1 cellular context compared by ENCODE assay signal in the genomic region with DNA sequence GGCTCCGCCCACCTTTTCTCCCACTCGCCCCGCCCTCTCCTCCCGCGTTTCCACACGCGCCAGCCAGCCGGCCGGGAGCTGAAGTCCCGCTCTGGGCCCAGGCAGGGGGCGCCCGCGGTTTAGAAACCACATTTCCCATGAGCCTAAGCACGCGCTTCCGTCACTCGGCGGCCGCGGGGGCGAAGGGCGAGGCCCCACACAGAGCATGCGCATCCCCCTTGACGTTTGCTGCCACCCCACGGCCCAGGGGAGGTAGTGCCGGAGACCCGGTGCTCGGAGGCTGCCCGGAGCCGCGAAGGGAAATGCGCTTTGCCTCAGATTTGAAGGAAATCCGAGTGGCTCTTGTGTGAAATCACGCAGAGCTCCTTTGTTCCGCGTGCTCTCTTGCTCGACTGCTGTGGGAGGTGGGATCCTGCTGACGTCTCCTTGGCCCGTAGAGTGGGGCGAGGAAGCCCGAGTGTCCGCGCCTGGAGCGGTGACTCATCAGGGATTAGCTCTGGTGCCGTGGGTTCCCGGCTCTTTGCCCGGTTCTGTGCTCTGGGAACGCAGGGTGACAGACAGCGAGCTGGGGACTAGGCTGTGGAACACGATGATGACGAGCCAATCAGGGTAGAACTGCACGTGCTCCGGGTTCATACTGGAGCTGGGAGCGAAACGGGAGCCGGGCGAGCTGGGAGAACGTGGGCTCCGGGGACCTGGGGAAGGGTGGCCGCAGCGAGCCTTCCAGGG.
TF ChIP-seq lines count a peak whose summit lies in the region.

No MANE protein-coding gene starts in this region.

TF ChIP-seq in K562, 482 proteins besides CTCF, POLR2A, EP300 and RAD21 (continued from another document and continues in another):
- TF ChIP-seq ZNF717 (CRISPR knock-in tag; IDR thresholded peaks at IDR 0.05), result no peak
- peak; percentile 38; the same call in 1 of the 2 replicates for TF ChIP-seq CEBPB (tag; IDR thresholded peaks at IDR 0.05)
- TF ChIP-seq NFXL1 (CRISPR knock-in tag; IDR thresholded peaks at IDR 0.05), result peak; percentile 47; the same call in 1 of the 2 replicates
- peak; percentile 46 for TF ChIP-seq PHF20 (IDR thresholded peaks at IDR 0.05; ENCODE audit: partially characterized antibody)
- no peak for TF ChIP-seq HEY1 (CRISPR knock-in tag; IDR thresholded peaks at IDR 0.05; ENCODE audit: borderline replicate concordance)
- TF ChIP-seq NFYB (IDR thresholded peaks at IDR 0.05; ENCODE audit: extremely low read depth, insufficient read length), result no peak
- TF ChIP-seq ETV1 (tag; conservative IDR thresholded peaks at IDR 0.05; ENCODE audit: low read depth), result peak; percentile 41; the same call in 1 of the 2 replicates
- TF ChIP-seq HMGN3 (IDR thresholded peaks at IDR 0.05; ENCODE audit: borderline replicate concordance, extremely low read depth, insufficient read length, low read depth, low read length), result peak; percentile 37
- no peak for TF ChIP-seq STAT5B (CRISPR knock-in tag; IDR thresholded peaks at IDR 0.05)
- peak; percentile 52 for TF ChIP-seq TOE1 (IDR thresholded peaks at IDR 0.05; ENCODE audit: borderline replicate concordance)
- TF ChIP-seq TOE1 (CRISPR knock-in tag; IDR thresholded peaks at IDR 0.05; ENCODE audit: borderline replicate concordance, low read depth), result no peak
- TF ChIP-seq, protein P1, sequence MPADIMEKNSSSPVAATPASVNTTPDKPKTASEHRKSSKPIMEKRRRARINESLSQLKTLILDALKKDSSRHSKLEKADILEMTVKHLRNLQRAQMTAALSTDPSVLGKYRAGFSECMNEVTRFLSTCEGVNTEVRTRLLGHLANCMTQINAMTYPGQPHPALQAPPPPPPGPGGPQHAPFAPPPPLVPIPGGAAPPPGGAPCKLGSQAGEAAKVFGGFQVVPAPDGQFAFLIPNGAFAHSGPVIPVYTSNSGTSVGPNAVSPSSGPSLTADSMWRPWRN (IDR thresholded peaks at IDR 0.05; ENCODE audit: low read depth), result peak; percentile 52; the same call in 1 of the 2 replicates
- TF ChIP-seq, protein P2, sequence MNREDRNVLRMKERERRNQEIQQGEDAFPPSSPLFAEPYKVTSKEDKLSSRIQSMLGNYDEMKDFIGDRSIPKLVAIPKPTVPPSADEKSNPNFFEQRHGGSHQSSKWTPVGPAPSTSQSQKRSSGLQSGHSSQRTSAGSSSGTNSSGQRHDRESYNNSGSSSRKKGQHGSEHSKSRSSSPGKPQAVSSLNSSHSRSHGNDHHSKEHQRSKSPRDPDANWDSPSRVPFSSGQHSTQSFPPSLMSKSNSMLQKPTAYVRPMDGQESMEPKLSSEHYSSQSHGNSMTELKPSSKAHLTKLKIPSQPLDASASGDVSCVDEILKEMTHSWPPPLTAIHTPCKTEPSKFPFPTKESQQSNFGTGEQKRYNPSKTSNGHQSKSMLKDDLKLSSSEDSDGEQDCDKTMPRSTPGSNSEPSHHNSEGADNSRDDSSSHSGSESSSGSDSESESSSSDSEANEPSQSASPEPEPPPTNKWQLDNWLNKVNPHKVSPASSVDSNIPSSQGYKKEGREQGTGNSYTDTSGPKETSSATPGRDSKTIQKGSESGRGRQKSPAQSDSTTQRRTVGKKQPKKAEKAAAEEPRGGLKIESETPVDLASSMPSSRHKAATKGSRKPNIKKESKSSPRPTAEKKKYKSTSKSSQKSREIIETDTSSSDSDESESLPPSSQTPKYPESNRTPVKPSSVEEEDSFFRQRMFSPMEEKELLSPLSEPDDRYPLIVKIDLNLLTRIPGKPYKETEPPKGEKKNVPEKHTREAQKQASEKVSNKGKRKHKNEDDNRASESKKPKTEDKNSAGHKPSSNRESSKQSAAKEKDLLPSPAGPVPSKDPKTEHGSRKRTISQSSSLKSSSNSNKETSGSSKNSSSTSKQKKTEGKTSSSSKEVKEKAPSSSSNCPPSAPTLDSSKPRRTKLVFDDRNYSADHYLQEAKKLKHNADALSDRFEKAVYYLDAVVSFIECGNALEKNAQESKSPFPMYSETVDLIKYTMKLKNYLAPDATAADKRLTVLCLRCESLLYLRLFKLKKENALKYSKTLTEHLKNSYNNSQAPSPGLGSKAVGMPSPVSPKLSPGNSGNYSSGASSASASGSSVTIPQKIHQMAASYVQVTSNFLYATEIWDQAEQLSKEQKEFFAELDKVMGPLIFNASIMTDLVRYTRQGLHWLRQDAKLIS (CRISPR knock-in tag; IDR thresholded peaks at IDR 0.05), result peak; percentile 98
- TF ChIP-seq, protein P3, sequence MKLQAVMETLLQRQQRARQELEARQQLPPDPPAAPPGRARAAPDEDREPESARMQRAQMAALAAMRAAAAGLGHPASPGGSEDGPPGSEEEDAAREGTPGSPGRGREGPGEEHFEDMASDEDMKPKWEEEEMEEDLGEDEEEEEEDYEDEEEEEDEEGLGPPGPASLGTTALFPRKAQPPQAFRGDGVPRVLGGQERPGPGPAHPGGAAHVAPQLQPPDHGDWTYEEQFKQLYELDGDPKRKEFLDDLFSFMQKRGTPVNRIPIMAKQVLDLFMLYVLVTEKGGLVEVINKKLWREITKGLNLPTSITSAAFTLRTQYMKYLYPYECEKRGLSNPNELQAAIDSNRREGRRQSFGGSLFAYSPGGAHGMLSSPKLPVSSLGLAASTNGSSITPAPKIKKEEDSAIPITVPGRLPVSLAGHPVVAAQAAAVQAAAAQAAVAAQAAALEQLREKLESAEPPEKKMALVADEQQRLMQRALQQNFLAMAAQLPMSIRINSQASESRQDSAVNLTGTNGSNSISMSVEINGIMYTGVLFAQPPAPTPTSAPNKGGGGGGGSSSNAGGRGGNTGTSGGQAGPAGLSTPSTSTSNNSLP (IDR thresholded peaks at IDR 0.05; ENCODE audit: borderline replicate concordance, low read depth, low read length), result peak; percentile 26; the same call in 1 of the 2 replicates
- TF ChIP-seq ZNF77 (CRISPR knock-in tag; IDR thresholded peaks at IDR 0.05), result no peak
- TF ChIP-seq, protein P4, sequence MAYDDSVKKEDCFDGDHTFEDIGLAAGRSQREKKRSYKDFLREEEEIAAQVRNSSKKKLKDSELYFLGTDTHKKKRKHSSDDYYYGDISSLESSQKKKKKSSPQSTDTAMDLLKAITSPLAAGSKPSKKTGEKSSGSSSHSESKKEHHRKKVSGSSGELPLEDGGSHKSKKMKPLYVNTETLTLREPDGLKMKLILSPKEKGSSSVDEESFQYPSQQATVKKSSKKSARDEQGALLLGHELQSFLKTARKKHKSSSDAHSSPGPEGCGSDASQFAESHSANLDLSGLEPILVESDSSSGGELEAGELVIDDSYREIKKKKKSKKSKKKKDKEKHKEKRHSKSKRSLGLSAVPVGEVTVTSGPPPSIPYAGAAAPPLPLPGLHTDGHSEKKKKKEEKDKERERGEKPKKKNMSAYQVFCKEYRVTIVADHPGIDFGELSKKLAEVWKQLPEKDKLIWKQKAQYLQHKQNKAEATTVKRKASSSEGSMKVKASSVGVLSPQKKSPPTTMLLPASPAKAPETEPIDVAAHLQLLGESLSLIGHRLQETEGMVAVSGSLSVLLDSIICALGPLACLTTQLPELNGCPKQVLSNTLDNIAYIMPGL (CRISPR knock-in tag; IDR thresholded peaks at IDR 0.05), result peak; percentile 98
- TF ChIP-seq, protein P5, sequence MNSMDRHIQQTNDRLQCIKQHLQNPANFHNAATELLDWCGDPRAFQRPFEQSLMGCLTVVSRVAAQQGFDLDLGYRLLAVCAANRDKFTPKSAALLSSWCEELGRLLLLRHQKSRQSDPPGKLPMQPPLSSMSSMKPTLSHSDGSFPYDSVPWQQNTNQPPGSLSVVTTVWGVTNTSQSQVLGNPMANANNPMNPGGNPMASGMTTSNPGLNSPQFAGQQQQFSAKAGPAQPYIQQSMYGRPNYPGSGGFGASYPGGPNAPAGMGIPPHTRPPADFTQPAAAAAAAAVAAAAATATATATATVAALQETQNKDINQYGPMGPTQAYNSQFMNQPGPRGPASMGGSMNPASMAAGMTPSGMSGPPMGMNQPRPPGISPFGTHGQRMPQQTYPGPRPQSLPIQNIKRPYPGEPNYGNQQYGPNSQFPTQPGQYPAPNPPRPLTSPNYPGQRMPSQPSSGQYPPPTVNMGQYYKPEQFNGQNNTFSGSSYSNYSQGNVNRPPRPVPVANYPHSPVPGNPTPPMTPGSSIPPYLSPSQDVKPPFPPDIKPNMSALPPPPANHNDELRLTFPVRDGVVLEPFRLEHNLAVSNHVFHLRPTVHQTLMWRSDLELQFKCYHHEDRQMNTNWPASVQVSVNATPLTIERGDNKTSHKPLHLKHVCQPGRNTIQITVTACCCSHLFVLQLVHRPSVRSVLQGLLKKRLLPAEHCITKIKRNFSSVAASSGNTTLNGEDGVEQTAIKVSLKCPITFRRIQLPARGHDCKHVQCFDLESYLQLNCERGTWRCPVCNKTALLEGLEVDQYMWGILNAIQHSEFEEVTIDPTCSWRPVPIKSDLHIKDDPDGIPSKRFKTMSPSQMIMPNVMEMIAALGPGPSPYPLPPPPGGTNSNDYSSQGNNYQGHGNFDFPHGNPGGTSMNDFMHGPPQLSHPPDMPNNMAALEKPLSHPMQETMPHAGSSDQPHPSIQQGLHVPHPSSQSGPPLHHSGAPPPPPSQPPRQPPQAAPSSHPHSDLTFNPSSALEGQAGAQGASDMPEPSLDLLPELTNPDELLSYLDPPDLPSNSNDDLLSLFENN (IDR thresholded peaks at IDR 0.05; ENCODE audit: low read depth in 2 of 2, low read length in 2 of 2), result no peak
- TF ChIP-seq MEF2A (IDR thresholded peaks at IDR 0.05; ENCODE audit: control insufficient read depth, low read depth, low read length), result no peak
- TF ChIP-seq ZNF3 (CRISPR knock-in tag; IDR thresholded peaks at IDR 0.05), result no peak
- TF ChIP-seq, protein P6, sequence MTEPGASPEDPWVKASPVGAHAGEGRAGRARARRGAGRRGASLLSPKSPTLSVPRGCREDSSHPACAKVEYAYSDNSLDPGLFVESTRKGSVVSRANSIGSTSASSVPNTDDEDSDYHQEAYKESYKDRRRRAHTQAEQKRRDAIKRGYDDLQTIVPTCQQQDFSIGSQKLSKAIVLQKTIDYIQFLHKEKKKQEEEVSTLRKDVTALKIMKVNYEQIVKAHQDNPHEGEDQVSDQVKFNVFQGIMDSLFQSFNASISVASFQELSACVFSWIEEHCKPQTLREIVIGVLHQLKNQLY (CRISPR knock-in tag; conservative IDR thresholded peaks at IDR 0.05), result 0 out of 4 replicates have a peak, but pooled peaks have one; percentile 39 to 67
- TF ChIP-seq ARID1B (IDR thresholded peaks at IDR 0.05), result peak; percentile 82
- no peak for TF ChIP-seq CAMTA2 (CRISPR knock-in tag; conservative IDR thresholded peaks at IDR 0.05)
- TF ChIP-seq, protein P7, sequence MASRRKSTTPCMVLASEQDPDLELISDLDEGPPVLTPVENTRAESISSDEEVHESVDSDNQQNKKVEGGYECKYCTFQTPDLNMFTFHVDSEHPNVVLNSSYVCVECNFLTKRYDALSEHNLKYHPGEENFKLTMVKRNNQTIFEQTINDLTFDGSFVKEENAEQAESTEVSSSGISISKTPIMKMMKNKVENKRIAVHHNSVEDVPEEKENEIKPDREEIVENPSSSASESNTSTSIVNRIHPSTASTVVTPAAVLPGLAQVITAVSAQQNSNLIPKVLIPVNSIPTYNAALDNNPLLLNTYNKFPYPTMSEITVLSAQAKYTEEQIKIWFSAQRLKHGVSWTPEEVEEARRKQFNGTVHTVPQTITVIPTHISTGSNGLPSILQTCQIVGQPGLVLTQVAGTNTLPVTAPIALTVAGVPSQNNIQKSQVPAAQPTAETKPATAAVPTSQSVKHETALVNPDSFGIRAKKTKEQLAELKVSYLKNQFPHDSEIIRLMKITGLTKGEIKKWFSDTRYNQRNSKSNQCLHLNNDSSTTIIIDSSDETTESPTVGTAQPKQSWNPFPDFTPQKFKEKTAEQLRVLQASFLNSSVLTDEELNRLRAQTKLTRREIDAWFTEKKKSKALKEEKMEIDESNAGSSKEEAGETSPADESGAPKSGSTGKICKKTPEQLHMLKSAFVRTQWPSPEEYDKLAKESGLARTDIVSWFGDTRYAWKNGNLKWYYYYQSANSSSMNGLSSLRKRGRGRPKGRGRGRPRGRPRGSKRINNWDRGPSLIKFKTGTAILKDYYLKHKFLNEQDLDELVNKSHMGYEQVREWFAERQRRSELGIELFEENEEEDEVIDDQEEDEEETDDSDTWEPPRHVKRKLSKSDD (conservative IDR thresholded peaks at IDR 0.05; ENCODE audit: low read length), result no peak
- TF ChIP-seq, protein P8, sequence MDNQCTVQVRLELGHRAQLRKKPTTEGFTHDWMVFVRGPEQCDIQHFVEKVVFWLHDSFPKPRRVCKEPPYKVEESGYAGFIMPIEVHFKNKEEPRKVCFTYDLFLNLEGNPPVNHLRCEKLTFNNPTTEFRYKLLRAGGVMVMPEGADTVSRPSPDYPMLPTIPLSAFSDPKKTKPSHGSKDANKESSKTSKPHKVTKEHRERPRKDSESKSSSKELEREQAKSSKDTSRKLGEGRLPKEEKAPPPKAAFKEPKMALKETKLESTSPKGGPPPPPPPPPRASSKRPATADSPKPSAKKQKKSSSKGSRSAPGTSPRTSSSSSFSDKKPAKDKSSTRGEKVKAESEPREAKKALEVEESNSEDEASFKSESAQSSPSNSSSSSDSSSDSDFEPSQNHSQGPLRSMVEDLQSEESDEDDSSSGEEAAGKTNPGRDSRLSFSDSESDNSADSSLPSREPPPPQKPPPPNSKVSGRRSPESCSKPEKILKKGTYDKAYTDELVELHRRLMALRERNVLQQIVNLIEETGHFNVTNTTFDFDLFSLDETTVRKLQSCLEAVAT (IDR thresholded peaks at IDR 0.05), result peak in 1 of 2 experiments; percentile 42; a peak in 2 of 4 replicates
- TF ChIP-seq ZNF274 (IDR thresholded peaks at IDR 0.05; ENCODE audit: borderline replicate concordance, low read depth, low read length), result no peak
- no peak for TF ChIP-seq MTF1 (CRISPR knock-in tag; IDR thresholded peaks at IDR 0.05; ENCODE audit: borderline replicate concordance)
- TF ChIP-seq, protein P9, sequence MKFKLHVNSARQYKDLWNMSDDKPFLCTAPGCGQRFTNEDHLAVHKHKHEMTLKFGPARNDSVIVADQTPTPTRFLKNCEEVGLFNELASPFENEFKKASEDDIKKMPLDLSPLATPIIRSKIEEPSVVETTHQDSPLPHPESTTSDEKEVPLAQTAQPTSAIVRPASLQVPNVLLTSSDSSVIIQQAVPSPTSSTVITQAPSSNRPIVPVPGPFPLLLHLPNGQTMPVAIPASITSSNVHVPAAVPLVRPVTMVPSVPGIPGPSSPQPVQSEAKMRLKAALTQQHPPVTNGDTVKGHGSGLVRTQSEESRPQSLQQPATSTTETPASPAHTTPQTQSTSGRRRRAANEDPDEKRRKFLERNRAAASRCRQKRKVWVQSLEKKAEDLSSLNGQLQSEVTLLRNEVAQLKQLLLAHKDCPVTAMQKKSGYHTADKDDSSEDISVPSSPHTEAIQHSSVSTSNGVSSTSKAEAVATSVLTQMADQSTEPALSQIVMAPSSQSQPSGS (CRISPR knock-in tag; IDR thresholded peaks at IDR 0.05), result no peak; the same call in 1 of the 2 replicates
- peak in 1 of 2 experiments; percentile 96; a peak in 2 of 4 replicates for TF ChIP-seq HDAC1 (IDR thresholded peaks at IDR 0.05)
- no peak; the same call in 1 of the 2 replicates for TF ChIP-seq NFRKB (IDR thresholded peaks at IDR 0.05; ENCODE audit: low read depth)
- TF ChIP-seq, protein P10, sequence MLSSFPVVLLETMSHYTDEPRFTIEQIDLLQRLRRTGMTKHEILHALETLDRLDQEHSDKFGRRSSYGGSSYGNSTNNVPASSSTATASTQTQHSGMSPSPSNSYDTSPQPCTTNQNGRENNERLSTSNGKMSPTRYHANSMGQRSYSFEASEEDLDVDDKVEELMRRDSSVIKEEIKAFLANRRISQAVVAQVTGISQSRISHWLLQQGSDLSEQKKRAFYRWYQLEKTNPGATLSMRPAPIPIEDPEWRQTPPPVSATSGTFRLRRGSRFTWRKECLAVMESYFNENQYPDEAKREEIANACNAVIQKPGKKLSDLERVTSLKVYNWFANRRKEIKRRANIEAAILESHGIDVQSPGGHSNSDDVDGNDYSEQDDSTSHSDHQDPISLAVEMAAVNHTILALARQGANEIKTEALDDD (IDR thresholded peaks at IDR 0.05), result no peak
